1 cellular context compared by ENCODE assay signal in genomic region chr20:64057628-64058498, GRCh38.
TF ChIP-seq lines count a peak whose summit lies in the region.

No MANE protein-coding gene starts in this region.

TF ChIP-seq in SK-N-SH treated with all-trans-retinoic acid at 6 μM for 48 hours, 23 proteins besides CTCF, POLR2A, EP300 and RAD21 (continued from another document):
- TF ChIP-seq CREB5 (CRISPR knock-in tag; IDR thresholded peaks at IDR 0.05; ENCODE audit: low read depth) (no peak), ZNF70 (CRISPR knock-in tag; IDR thresholded peaks at IDR 0.05) (no peak), TCF4 (CRISPR knock-in tag; IDR thresholded peaks at IDR 0.05; ENCODE audit: borderline replicate concordance) (no peak), ZFP30 (CRISPR knock-in tag; IDR thresholded peaks at IDR 0.05) (no peak), GLIS3 (CRISPR knock-in tag; IDR thresholded peaks at IDR 0.05) (no peak), RARB (CRISPR knock-in tag; IDR thresholded peaks at IDR 0.05) (no peak), ISL1 (CRISPR knock-in tag; IDR thresholded peaks at IDR 0.05) (no peak), PPARA (CRISPR knock-in tag; IDR thresholded peaks at IDR 0.05; ENCODE audit: borderline replicate concordance) (no peak), ZFP3 (CRISPR knock-in tag; IDR thresholded peaks at IDR 0.05) (no peak), CSRNP3 (CRISPR knock-in tag; IDR thresholded peaks at IDR 0.05) (no peak), ZNF565 (CRISPR knock-in tag; conservative IDR thresholded peaks at IDR 0.05; ENCODE audit: low read depth) (no peak)
